9 cellular contexts compared by ENCODE assay signal in genomic region chr2:192194065-192194865, GRCh38. TPM values are rescaled to one million over a fixed set of nuclear protein-coding genes. Genes with fewer than 3 reads are reported as not detected.
DNase-seq lines count a peak whose midpoint lies in the region; ATAC-seq, FAIRE-seq and TF ChIP-seq lines count a peak whose summit lies in the region.
"Had no signal": no experiment of that assay in that cellular context is flagged by ENCODE, and none has a peak within 500 bp of the region (broad histone marks: within the 10 kb centered on the region; RNA-seq: fewer than 3 reads in every experiment).

No MANE protein-coding gene starts in this region.

- no peak overlapping the region for H3K9ac ChIP-seq in KMS-11

- peak; percentile 33 for ATAC-seq in GM19463 (IDR thresholded peaks at IDR 0.05; ENCODE audit: unreplicated experiment)
- peak; percentile 50 for ATAC-seq in activated T-helper 17 cell treated with anti-CD3 and anti-CD28 coated beads, Interleukin-2, amount 50 U/mL, for 72 hours (replicated peaks)

- H3K4me2 ChIP-seq in KMS-11, result peak overlapping the region; percentile 99
- H3K4me2 ChIP-seq in PC-9, result no peak overlapping the region

- no TSS peak for BruUV-seq in PC-9 (replicated peaks; lab: Mats Ljungman, UMichigan)

- H3K9me2 ChIP-seq in PC-9 (ENCODE audit: insufficient read depth), result no peaks in the 10 kb centered on the region

- H3F3A ChIP-seq in PC-9 (ENCODE audit: insufficient read depth, low read depth), result no peaks in the 10 kb centered on the region

- POLR2A ChIA-PET in PC-9 (lab: Charles Lee; ENCODE audit: unreplicated experiment), result no interaction called here

- H3K4me3 Mint-ChIP-seq in activated T-helper 17 cell treated with anti-CD3 and anti-CD28 coated beads, Interleukin-2, amount 50 U/mL, for 72 hours, result peak overlapping the region; percentile 72

- H3K9me3 Mint-ChIP-seq in activated T-helper 17 cell treated with anti-CD3 and anti-CD28 coated beads, Interleukin-2, amount 50 U/mL, for 72 hours, result no peaks in the 10 kb centered on the region

- CTCF ChIA-PET in PC-9 (lab: Charles Lee), result no interaction called here

- TF ChIP-seq CTCF in KMS-11 (conservative IDR thresholded peaks at IDR 0.05; ENCODE audit: low read depth, low read length) (no peak), PC-9 (conservative IDR thresholded peaks at IDR 0.05) (no peak)

- no peaks in the 10 kb centered on the region for H3K9me3 ChIP-seq in PC-9 (ENCODE audit: insufficient read depth, low read depth)

- H4K20me1 ChIP-seq in KMS-11 (ENCODE audit: insufficient read depth) (no peaks in the 10 kb centered on the region), PC-9 (ENCODE audit: insufficient read depth) (no peaks in the 10 kb centered on the region)

- no peaks in the 10 kb centered on the region for H3K36me3 Mint-ChIP-seq in activated T-helper 17 cell treated with anti-CD3 and anti-CD28 coated beads, Interleukin-2, amount 50 U/mL, for 72 hours (ENCODE audit: low read depth)

- H3K27ac ChIP-seq in KMS-11 (no peak overlapping the region), PC-9 (no peak overlapping the region)

- H3K79me2 ChIP-seq in KMS-11 (ENCODE audit: insufficient read depth, low read depth) (no peaks in the 10 kb centered on the region), PC-9 (ENCODE audit: low read depth) (no peaks in the 10 kb centered on the region)

- H3K27me3 ChIP-seq in KMS-11 (ENCODE audit: insufficient read depth, low read depth), result no peaks in the 10 kb centered on the region; the same call in 1 of the 2 replicates
- H3K27me3 ChIP-seq in PC-9 (ENCODE audit: insufficient read depth, low read depth), result no peaks in the 10 kb centered on the region

- no peaks in the 10 kb centered on the region for H3K4me1 ChIP-seq in KMS-11 (ENCODE audit: low read depth, poor library complexity, severe bottlenecking)
- H3K4me1 ChIP-seq in PC-9 (replicated peaks; ENCODE audit: insufficient read depth), result no peaks in the 10 kb centered on the region

- no peak for FAIRE-seq in GM12892 (lab: Jason Lieb, UNC)
- FAIRE-seq: colon had no signal

- DNase-seq in AG08396 (ENCODE audit: low spot score), result peak; percentile 46
- peak; percentile 42 for DNase-seq in glomerular visceral epithelial cell (ENCODE audit: extremely low spot score)
- DNase-seq in posterior vena cava (ENCODE audit: low spot score), result peak; percentile 79
- DNase-seq in PC-9, result no peak
- DNase-seq in GM12892 (ENCODE audit: insufficient read length), result no peak

- intact Hi-C loops in posterior vena cava (cut with DNase I), result no loop called here
- intact Hi-C loops in PC-9 (cut with micrococcal nuclease; ENCODE audit: unreplicated experiment), result no loop called here

- peak overlapping the region; percentile 98 for H2AFZ ChIP-seq in KMS-11 (ENCODE audit: low read depth)
- H2AFZ ChIP-seq in PC-9, result no peak overlapping the region

- no peak overlapping the region for H3K27ac Mint-ChIP-seq in activated T-helper 17 cell treated with anti-CD3 and anti-CD28 coated beads, Interleukin-2, amount 50 U/mL, for 72 hours

- H3K4me1 Mint-ChIP-seq in activated T-helper 17 cell treated with anti-CD3 and anti-CD28 coated beads, Interleukin-2, amount 50 U/mL, for 72 hours, result peaks cover 16% of the 10 kb centered on the region

- TF ChIP-seq POLR2A in GM12892 (IDR thresholded peaks at IDR 0.05; ENCODE audit: low read depth, low read length), result no peak

- peaks cover 57% of the 10 kb centered on the region for H3K27me3 Mint-ChIP-seq in activated T-helper 17 cell treated with anti-CD3 and anti-CD28 coated beads, Interleukin-2, amount 50 U/mL, for 72 hours

- H3K4me3 ChIP-seq in KMS-11 (IDR thresholded peaks at IDR 0.05; ENCODE audit: insufficient read depth, low read depth, low read length), result no peak overlapping the region
- H3K4me3 ChIP-seq in PC-9, result no peak overlapping the region

- H3K36me3 ChIP-seq in KMS-11 (ENCODE audit: insufficient read depth), result no peaks in the 10 kb centered on the region
- H3K36me3 ChIP-seq in PC-9 (ENCODE audit: low read depth), result no peaks in the 10 kb centered on the region

RNA-seq across cellular contexts. Expression of gene TMEFF2, which starts 0.5 kb away (rescaled TPM):
- not detected for total RNA-seq in activated T-helper 17 cell treated with anti-CD3 and anti-CD28 coated beads, Interleukin-2, amount 50 U/mL, for 72 hours
- under 1 TPM in 1 of 2 donors, not detected in 1; 0.19 TPM for total RNA-seq in posterior vena cava
- not detected in 2 replicates for total RNA-seq in PC-9 (2021)
- polyA plus RNA-seq in GM12892 (2012; ENCODE audit: missing spikeins), result not detected

Comparison
In these comparisons a context has a peak if more than half of its experiments do, and no peak if none do; other contexts are left out.
1. DNase-seq: peak in AG08396 (single experiment), glomerular visceral epithelial cell (single experiment) and posterior vena cava (single experiment); none in PC-9 (0 of 2) and GM12892 (single experiment).